Comparison of ENCODE assay signal across 1 cellular context in genomic region chr11:121553806-121554205, GRCh38.
TF ChIP-seq lines count a peak whose summit lies in the region.

No MANE protein-coding gene starts in this region.

TF ChIP-seq in HepG2, 621 proteins besides CTCF, POLR2A, EP300 and RAD21 (continued from another document):
- TF ChIP-seq, protein P1, sequence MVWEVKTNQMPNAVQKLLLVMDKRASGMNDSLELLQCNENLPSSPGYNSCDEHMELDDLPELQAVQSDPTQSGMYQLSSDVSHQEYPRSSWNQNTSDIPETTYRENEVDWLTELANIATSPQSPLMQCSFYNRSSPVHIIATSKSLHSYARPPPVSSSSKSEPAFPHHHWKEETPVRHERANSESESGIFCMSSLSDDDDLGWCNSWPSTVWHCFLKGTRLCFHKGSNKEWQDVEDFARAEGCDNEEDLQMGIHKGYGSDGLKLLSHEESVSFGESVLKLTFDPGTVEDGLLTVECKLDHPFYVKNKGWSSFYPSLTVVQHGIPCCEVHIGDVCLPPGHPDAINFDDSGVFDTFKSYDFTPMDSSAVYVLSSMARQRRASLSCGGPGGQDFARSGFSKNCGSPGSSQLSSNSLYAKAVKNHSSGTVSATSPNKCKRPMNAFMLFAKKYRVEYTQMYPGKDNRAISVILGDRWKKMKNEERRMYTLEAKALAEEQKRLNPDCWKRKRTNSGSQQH (CRISPR knock-in tag; IDR thresholded peaks at IDR 0.05; ENCODE audit: low read depth) = 0 out of 2 replicates have a peak, but pooled peaks have one; percentile 62
- TF ChIP-seq GPN1 (CRISPR knock-in tag; IDR thresholded peaks at IDR 0.05; ENCODE audit: borderline replicate concordance) (no peak), ATF1 (CRISPR knock-in tag; IDR thresholded peaks at IDR 0.05) (peak; percentile 52), ZNF768 (CRISPR knock-in tag; IDR thresholded peaks at IDR 0.05) (peak; percentile 64), GABPB1 (CRISPR knock-in tag; IDR thresholded peaks at IDR 0.05) (peak; percentile 53; the same call in 1 of the 2 replicates), TEAD3 (CRISPR knock-in tag; optimal IDR thresholded peaks at IDR 0.05; ENCODE audit: borderline replicate concordance) (peak; percentile 85), ZNF772 (CRISPR knock-in tag; IDR thresholded peaks at IDR 0.05) (peak; percentile 57; the same call in 1 of the 2 replicates), ZNF691 (CRISPR knock-in tag; IDR thresholded peaks at IDR 0.05; ENCODE audit: borderline replicate concordance, low read depth) (peak; percentile 90; the same call in 1 of the 2 replicates), STAG1 (CRISPR knock-in tag; IDR thresholded peaks at IDR 0.05) (peak; percentile 31; the same call in 1 of the 2 replicates), HNRNPLL (IDR thresholded peaks at IDR 0.05; ENCODE audit: low read depth, low read length, poor library complexity, severe bottlenecking) (no peak), PRDM10 (CRISPR knock-in tag; IDR thresholded peaks at IDR 0.05; ENCODE audit: low read depth) (0 out of 2 replicates have a peak, but pooled peaks have one; percentile 17), REPIN1 (CRISPR knock-in tag; IDR thresholded peaks at IDR 0.05; ENCODE audit: borderline replicate concordance, low read depth) (peak; percentile 80), POLR2AphosphoS5 (IDR thresholded peaks at IDR 0.05; ENCODE audit: low read depth, low read length) (no peak), KDM4B (CRISPR knock-in tag; IDR thresholded peaks at IDR 0.05) (0 out of 2 replicates have a peak, but pooled peaks have one; percentile 46), ZNF362 (CRISPR knock-in tag; IDR thresholded peaks at IDR 0.05; ENCODE audit: borderline replicate concordance) (peak; percentile 21; the same call in 1 of the 2 replicates), ZNF598 (CRISPR knock-in tag; IDR thresholded peaks at IDR 0.05; ENCODE audit: borderline replicate concordance) (peak; percentile 86; the same call in 1 of the 2 replicates), ZNF20 (CRISPR knock-in tag; IDR thresholded peaks at IDR 0.05) (no peak), DNMT1 (CRISPR knock-in tag; IDR thresholded peaks at IDR 0.05) (no peak), IKZF5 (CRISPR knock-in tag; IDR thresholded peaks at IDR 0.05) (peak; percentile 71), THAP9 (CRISPR knock-in tag; IDR thresholded peaks at IDR 0.05; ENCODE audit: borderline replicate concordance) (peak; percentile 29; the same call in 1 of the 2 replicates), MBNL3 (CRISPR knock-in tag; conservative IDR thresholded peaks at IDR 0.05) (no peak), ZNF225 (CRISPR knock-in tag; IDR thresholded peaks at IDR 0.05) (0 out of 2 replicates have a peak, but pooled peaks have one; percentile 37), ZSCAN29 (CRISPR knock-in tag; conservative IDR thresholded peaks at IDR 0.05) (peak; percentile 79; the same call in 1 of the 2 replicates), KMT2B (CRISPR knock-in tag; IDR thresholded peaks at IDR 0.05) (peak; percentile 23; the same call in 1 of the 2 replicates), THRA (CRISPR knock-in tag; IDR thresholded peaks at IDR 0.05; ENCODE audit: borderline replicate concordance) (peak; percentile 64; the same call in 1 of the 2 replicates), MIXL1 (CRISPR knock-in tag; IDR thresholded peaks at IDR 0.05) (peak; percentile 70; the same call in 1 of the 2 replicates), GMEB1 (CRISPR knock-in tag; IDR thresholded peaks at IDR 0.05; ENCODE audit: borderline replicate concordance) (0 out of 2 replicates have a peak, but pooled peaks have one; percentile 39), ZBTB43 (CRISPR knock-in tag; conservative IDR thresholded peaks at IDR 0.05) (no peak), ZNF670 (CRISPR knock-in tag; IDR thresholded peaks at IDR 0.05; ENCODE audit: borderline replicate concordance) (no peak), ESRRA (CRISPR knock-in tag; IDR thresholded peaks at IDR 0.05; ENCODE audit: low read depth) (peak; percentile 69; the same call in 1 of the 2 replicates), ZNF441 (CRISPR knock-in tag; IDR thresholded peaks at IDR 0.05; ENCODE audit: borderline replicate concordance) (0 out of 2 replicates have a peak, but pooled peaks have one; percentile 62), CEBPB (IDR thresholded peaks at IDR 0.05; ENCODE audit: borderline replicate concordance, low read depth, low read length) (peak; percentile 53), TEF (CRISPR knock-in tag; IDR thresholded peaks at IDR 0.05) (no peak), SKI (IDR thresholded peaks at IDR 0.05; ENCODE audit: partially characterized antibody) (peak; percentile 82), PTBP1 (IDR thresholded peaks at IDR 0.05; ENCODE audit: low read depth, low read length, poor library complexity, severe bottlenecking) (no peak), ISL2 (CRISPR knock-in tag; IDR thresholded peaks at IDR 0.05) (0 out of 2 replicates have a peak, but pooled peaks have one; percentile 40), NCOA2 (CRISPR knock-in tag; IDR thresholded peaks at IDR 0.05) (peak; percentile 79), SETDB1 (CRISPR knock-in tag; IDR thresholded peaks at IDR 0.05; ENCODE audit: borderline replicate concordance) (no peak), SALL1 (CRISPR knock-in tag; IDR thresholded peaks at IDR 0.05) (peak; percentile 98), LCORL (IDR thresholded peaks at IDR 0.05) (no peak), LCORL (CRISPR knock-in tag; IDR thresholded peaks at IDR 0.05) (peak; percentile 79; the same call in 1 of the 2 replicates)
TF ChIP-seq in HepG2: peak in this region for 182.
